In the genomic region with DNA sequence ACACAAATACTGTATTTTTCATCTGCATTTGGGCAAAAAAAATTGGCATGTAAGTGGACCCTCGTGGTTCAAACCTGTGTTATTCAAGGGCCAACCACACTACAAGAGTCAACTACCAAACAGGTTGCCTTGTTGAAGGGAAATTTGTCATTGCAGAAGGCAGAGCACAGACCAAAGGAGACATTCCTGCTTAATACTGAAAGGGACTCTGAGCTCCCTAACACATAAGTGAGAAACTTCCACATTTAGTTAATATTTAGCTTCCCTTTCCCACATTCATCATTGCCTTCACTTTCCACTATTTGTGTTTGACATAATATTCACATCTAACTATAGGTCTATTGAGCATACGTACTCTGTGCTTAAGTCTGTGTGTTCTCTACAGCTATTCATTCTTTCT, we compare ENCODE assay signal across 19 cellular contexts.
A peak's percentile ranks its signal among the peaks of the same experiment; 100 is the strongest.
DNase-seq lines count a peak whose midpoint lies in the region; ATAC-seq, FAIRE-seq and TF ChIP-seq lines count a peak whose summit lies in the region.
"Had no signal": no experiment of that assay in that cellular context is flagged by ENCODE, and none has a peak within 500 bp of the region (broad histone marks: within the 10 kb centered on the region; RNA-seq: fewer than 3 reads in every experiment).

No MANE protein-coding gene starts in this region.

- ATAC-seq in left lung (peak; percentile 52), GM21526 (IDR thresholded peaks at IDR 0.05; ENCODE audit: low FRiP score, unreplicated experiment) (no peak)
- no peak for ATAC-seq in activated CD8-positive, alpha-beta memory T cell treated with anti-CD3 and anti-CD28 coated beads, Interleukin-2, amount 10 ng/mL, durations not matched to agents 7 days and 5 days
- ATAC-seq: CD8-positive, alpha-beta T cell; HCT116 had no signal

- FAIRE-seq in HTR-8/SVneo (lab: Jason Lieb, UNC), result peak; percentile 95
- FAIRE-seq: G401.6, GM19239 had no signal

- TF ChIP-seq CTCF in left lung (IDR thresholded peaks at IDR 0.05), result no peak

- H3K27ac ChIP-seq in left lung, result no peak overlapping the region
- H3K27ac ChIP-seq: BLaER1, C4-2B had no signal

- no peak overlapping the region for H3K4me3 Mint-ChIP-seq in activated CD8-positive, alpha-beta memory T cell treated with anti-CD3 and anti-CD28 coated beads, Interleukin-2, amount 10 ng/mL, durations not matched to agents 7 days and 5 days
- H3K4me3 Mint-ChIP-seq: B cell; CD4-positive, CD25-positive, alpha-beta regulatory T cell; CD8-positive, alpha-beta T cell had no signal

- no peaks in the 10 kb centered on the region for H3K4me1 Mint-ChIP-seq in activated CD8-positive, alpha-beta memory T cell treated with anti-CD3 and anti-CD28 coated beads, Interleukin-2, amount 10 ng/mL, durations not matched to agents 7 days and 5 days
- H3K4me1 Mint-ChIP-seq: B cell; CD4-positive, CD25-positive, alpha-beta regulatory T cell had no signal

- no peaks in the 10 kb centered on the region for H3K27me3 Mint-ChIP-seq in activated CD8-positive, alpha-beta memory T cell treated with anti-CD3 and anti-CD28 coated beads, Interleukin-2, amount 10 ng/mL, durations not matched to agents 7 days and 5 days
- H3K27me3 Mint-ChIP-seq: B cell had no signal

- H3K36me3 Mint-ChIP-seq in activated CD8-positive, alpha-beta memory T cell treated with anti-CD3 and anti-CD28 coated beads, Interleukin-2, amount 10 ng/mL, durations not matched to agents 7 days and 5 days, result no peaks in the 10 kb centered on the region
- H3K36me3 Mint-ChIP-seq: CD4-positive, CD25-positive, alpha-beta regulatory T cell; CD8-positive, alpha-beta T cell had no signal

- DNase-seq in HTR-8/SVneo (ENCODE audit: insufficient read length, low spot score) (no peak), amniotic epithelial cell (ENCODE audit: low read depth) (peak; percentile 3), left lung (no peak), NCI-H748 treated with DMSO at 0.1 percent for 48 hours (lab: John Stamatoyannopoulos, UW) (no peak)
- no peak for DNase-seq in activated CD8-positive, alpha-beta memory T cell treated with anti-CD3 and anti-CD28 coated beads, Interleukin-2, amount 10 ng/mL, durations not matched to agents 7 days and 5 days
- DNase-seq: Caco-2; CD4-positive, CD25-positive, alpha-beta regulatory T cell; CD8-positive, alpha-beta T cell; DMS153; DND-41; GOT3; H7 had no signal

- H3K9me3 ChIP-seq in left lung, result peaks cover 0 to 13% of the 10 kb centered on the region in 2 donors
- H3K9me3 ChIP-seq: Caco-2 had no signal

- no peaks in the 10 kb centered on the region for H3K36me3 ChIP-seq in left lung
- H3K36me3 ChIP-seq: BLaER1 had no signal

- H3K27ac Mint-ChIP-seq in activated CD8-positive, alpha-beta memory T cell treated with anti-CD3 and anti-CD28 coated beads, Interleukin-2, amount 10 ng/mL, durations not matched to agents 7 days and 5 days, result no peak overlapping the region
- H3K27ac Mint-ChIP-seq: B cell; CD4-positive, CD25-positive, alpha-beta regulatory T cell; CD8-positive, alpha-beta T cell had no signal

- no peak overlapping the region for H3K4me3 ChIP-seq in left lung
- H3K4me3 ChIP-seq: BLaER1 had no signal

- CTCF ChIA-PET in activated CD8-positive, alpha-beta memory T cell treated with anti-CD3 and anti-CD28 coated beads, Interleukin-2, amount 10 ng/mL, durations not matched to agents 7 days and 5 days (lab: Charles Lee), result no interaction called here

- intact Hi-C loops in left lung (cut with DNase I), result no loop called here

- H3K9me3 Mint-ChIP-seq in activated CD8-positive, alpha-beta memory T cell treated with anti-CD3 and anti-CD28 coated beads, Interleukin-2, amount 10 ng/mL, durations not matched to agents 7 days and 5 days (ENCODE audit: low read depth), result peaks cover 4% of the 10 kb centered on the region

- H3K4me1 ChIP-seq in left lung, result no peaks in the 10 kb centered on the region
- H3K4me1 ChIP-seq: BLaER1, Caco-2 had no signal

- no peaks in the 10 kb centered on the region for H3K27me3 ChIP-seq in left lung
- H3K27me3 ChIP-seq: BLaER1 had no signal
